Comparison of ENCODE assay signal across 11 cellular contexts in genomic region chr6:447381-448165, GRCh38. TPM values are rescaled to one million over a fixed set of nuclear protein-coding genes. Genes with fewer than 3 reads are reported as not detected.
DNase-seq lines count a peak whose midpoint lies in the region; ATAC-seq, FAIRE-seq and TF ChIP-seq lines count a peak whose summit lies in the region.
"Had no signal": no experiment of that assay in that cellular context is flagged by ENCODE, and none has a peak within 500 bp of the region (broad histone marks: within the 10 kb centered on the region; RNA-seq: fewer than 3 reads in every experiment).

No MANE protein-coding gene starts in this region.

- no peak overlapping the region for H3T11ph ChIP-seq in H9 (ENCODE audit: low read length)

- in situ Hi-C loops in GM12878 (cut with MboI), result no loop called here

- H3K4me3 ChIP-seq in GM12878 (no peak overlapping the region), upper lobe of left lung (no peak overlapping the region)

- TF ChIP-seq EP300 in GM12878 (IDR thresholded peaks at IDR 0.05; ENCODE audit: borderline replicate concordance in 1 of 2, control insufficient read depth in 1 of 2, low read depth in 2 of 2, low read length in 2 of 2) (no peak), upper lobe of left lung (IDR thresholded peaks at IDR 0.05) (no peak)

- CTCF ChIA-PET in activated CD8-positive, alpha-beta T cell treated with anti-CD3 and anti-CD28 coated beads for 36 hours (lab: Charles Lee), result interaction anchor here (1.0 to 3.5 kb wide), 4 partner anchors 13 to 52 kb away, joined by 3 to 25 read pairs (median 4); no protein-coding TSS in a partner anchor
- CTCF ChIA-PET in GM12878 (lab: Yijun Ruan, JAX), result no interaction called here

- H2BK5ac ChIP-seq in H9 (ENCODE audit: insufficient read length, low read length), result no peak overlapping the region

- H2AK5ac ChIP-seq in H9 (ENCODE audit: insufficient read length, low read length), result no peak overlapping the region

- RAD21 ChIA-PET in GM12878 (lab: Charles Lee; ENCODE audit: unreplicated experiment), result no interaction called here

- H4K91ac ChIP-seq in H9 (ENCODE audit: insufficient read length, low read depth, low read length), result no peak overlapping the region

- TF ChIP-seq RAD21 in GM12878 (IDR thresholded peaks at IDR 0.05; ENCODE audit: insufficient read depth, low read depth, low read length), result no peak

- H3K27me3 ChIP-seq in H9 (ENCODE audit: insufficient read depth, low read length), result no peaks in the 10 kb centered on the region
- no peaks in the 10 kb centered on the region for H3K27me3 ChIP-seq in GM12878 (replicated peaks in 1 of 2; ENCODE audit: control insufficient read depth in 2 of 2, insufficient read depth in 2 of 2, low read length in 1 of 2)
- no peaks in the 10 kb centered on the region for H3K27me3 ChIP-seq in upper lobe of left lung

- peaks cover 3 to 22% (median 11%) of the 10 kb centered on the region in 3 experiments; a peak in 6 of 7 replicates for H3K36me3 Mint-ChIP-seq in H9 (ENCODE audit: insufficient read depth in 1 of 3, low read depth in 3 of 3)
- H3K36me3 Mint-ChIP-seq in activated CD8-positive, alpha-beta T cell treated with anti-CD3 and anti-CD28 coated beads for 36 hours (ENCODE audit: low read depth), result peaks cover 4% of the 10 kb centered on the region

- no peaks in the 10 kb centered on the region for H3K4me1 ChIP-seq in H9 (ENCODE audit: insufficient read depth, low read length)
- peaks cover 10% of the 10 kb centered on the region; the same call in 1 of the 2 replicates for H3K4me1 ChIP-seq in GM12878 (ENCODE audit: control insufficient read depth, insufficient read depth, low read length)
- no peaks in the 10 kb centered on the region for H3K4me1 ChIP-seq in upper lobe of left lung

- no TSS peak for BruUV-seq in GM12878 (replicated peaks; lab: Mats Ljungman, UMichigan)

- H2BK120ac ChIP-seq in H9 (ENCODE audit: low read depth, low read length, poor library complexity, severe bottlenecking), result no peak overlapping the region

- H2BK20ac ChIP-seq in H9 (ENCODE audit: low read depth, low read length, poor library complexity, severe bottlenecking), result no peak overlapping the region

- POLR2A ChIA-PET in activated CD8-positive, alpha-beta T cell treated with anti-CD3 and anti-CD28 coated beads for 36 hours (lab: Charles Lee), result interaction anchor here (0.9 to 24.1 kb wide), 15 partner anchors 12 to 258 kb away, joined by 3 to 630 read pairs (median 17); partner anchors contain the start of gene IRF4
- POLR2A ChIA-PET in GM12878 (lab: Charles Lee), result no interaction called here

- H3K4me3 Mint-ChIP-seq in H9, result no peak overlapping the region
- peak overlapping the region; percentile 68 for H3K4me3 Mint-ChIP-seq in activated CD8-positive, alpha-beta T cell treated with anti-CD3 and anti-CD28 coated beads for 36 hours

- H3K18ac ChIP-seq in H9 (ENCODE audit: insufficient read length, low read depth, low read length), result no peak overlapping the region

- H3K4me2 ChIP-seq in H9 (ENCODE audit: insufficient read depth, insufficient read length, low read length), result no peak overlapping the region
- peak overlapping the region; percentile 27; the same call in 1 of the 2 replicates for H3K4me2 ChIP-seq in GM12878 (ENCODE audit: control insufficient read depth, insufficient read depth)

- FAIRE-seq in GM12878 (lab: Jason Lieb, UNC), result no peak
- FAIRE-seq: colon had no signal

- no peaks in the 10 kb centered on the region for H3K79me1 ChIP-seq in H9 (ENCODE audit: insufficient read depth, low read depth, low read length, poor library complexity, severe bottlenecking)

- H2AFZ ChIP-seq in H9 (ENCODE audit: low read length), result no peak overlapping the region
- H2AFZ ChIP-seq in GM12878 (ENCODE audit: control insufficient read depth, low read depth, low read length), result no peak overlapping the region

- H3K9me3 ChIP-seq in H9 (ENCODE audit: control insufficient read depth, low read depth, low read length), result peaks cover 6% of the 10 kb centered on the region
- no peaks in the 10 kb centered on the region; the same call in 2 of the 3 replicates for H3K9me3 ChIP-seq in GM12878 (replicated peaks; ENCODE audit: control insufficient read depth, insufficient read depth, low read length)
- no peaks in the 10 kb centered on the region for H3K9me3 ChIP-seq in upper lobe of left lung

- no peak overlapping the region for H3K56ac ChIP-seq in H9 (ENCODE audit: insufficient read length, low read depth, low read length)

- ATAC-seq in activated CD8-positive, alpha-beta T cell treated with anti-CD3 and anti-CD28 coated beads for 36 hours, result peak; percentile 19
- ATAC-seq in GM12878 (peak; percentile 48), HG02759 (IDR thresholded peaks at IDR 0.05; ENCODE audit: unreplicated experiment) (no peak), upper lobe of left lung (ENCODE audit: low FRiP score in 2 of 2) (no peak)

- TF ChIP-seq POLR2A in GM12878 (IDR thresholded peaks at IDR 0.05; ENCODE audit: low read depth, low read length) (no peak), upper lobe of left lung (IDR thresholded peaks at IDR 0.05) (no peak)

- no peak overlapping the region for H3K27ac Mint-ChIP-seq in H9
- peak overlapping the region; percentile 97 for H3K27ac Mint-ChIP-seq in activated CD8-positive, alpha-beta T cell treated with anti-CD3 and anti-CD28 coated beads for 36 hours

- H3K27me3 Mint-ChIP-seq in H9 (ENCODE audit: low read depth), result no peaks in the 10 kb centered on the region; the same call in 1 of the 2 replicates
- no peaks in the 10 kb centered on the region for H3K27me3 Mint-ChIP-seq in activated CD8-positive, alpha-beta T cell treated with anti-CD3 and anti-CD28 coated beads for 36 hours

- no peaks in the 10 kb centered on the region for H3K23me2 ChIP-seq in H9 (ENCODE audit: insufficient read length, low read depth, low read length, poor library complexity, severe bottlenecking)

- H3K4ac ChIP-seq in H9 (ENCODE audit: low read depth, low read length), result no peak overlapping the region

- H3K36me3 ChIP-seq in GM12878 (ENCODE audit: control insufficient read depth in 2 of 2, insufficient read depth in 2 of 2, low read length in 1 of 2) (no peaks in the 10 kb centered on the region), upper lobe of left lung (no peaks in the 10 kb centered on the region)

- H3K9ac ChIP-seq in H9 (ENCODE audit: extremely low read depth, insufficient read length, low read length), result no peak overlapping the region
- no peak overlapping the region for H3K9ac ChIP-seq in GM12878 (ENCODE audit: control insufficient read depth, insufficient read depth, low read length)

- no CpG with 5 or more reads among the region's 29 CpGs for WGBS in H9 (ENCODE audit: extremely low coverage, insufficient read length, low lambda C conversion rate)
- WGBS in GM12878 (ENCODE audit: insufficient coverage, insufficient replicate concordance, low lambda C conversion rate, missing lambda C conversion rate), result 23% methylated on average over 24 of the region's 29 CpGs
- 80 to 86% methylated on average over 24 to 26 of the region's 29 CpGs for WGBS in upper lobe of left lung, 2 donors

- no peak overlapping the region for H4K8ac ChIP-seq in H9 (replicated peaks; ENCODE audit: insufficient read length, low read depth, low read length)

- H3K27ac ChIP-seq in H9 (ENCODE audit: insufficient read length, low read depth, low read length), result no peak overlapping the region
- H3K27ac ChIP-seq in GM12878 (ENCODE audit: control insufficient read depth, insufficient read depth), result no peak overlapping the region
- H3K27ac ChIP-seq in upper lobe of left lung, result peak overlapping the region in 1 of 4 donors; percentile 30
- H3K27ac ChIP-seq: C4-2B had no signal

- TF ChIP-seq CTCF in H9 (conservative IDR thresholded peaks at IDR 0.05) (no peak), GM12878 (IDR thresholded peaks at IDR 0.05 in 2 of 3, conservative IDR thresholded peaks at IDR 0.05 in 1 of 3; ENCODE audit: control insufficient read depth in 2 of 3, extremely low read depth in 1 of 3, insufficient read depth in 1 of 3, low read depth in 3 of 3, low read length in 3 of 3) (no peak), upper lobe of left lung (IDR thresholded peaks at IDR 0.05) (no peak)
- no peak for TF ChIP-seq CTCF in activated CD8-positive, alpha-beta T cell treated with anti-CD3 and anti-CD28 coated beads for 36 hours (IDR thresholded peaks at IDR 0.05)

- H4K5ac ChIP-seq in H9 (ENCODE audit: insufficient read length, low read depth, low read length), result no peak overlapping the region

- H4K20me1 ChIP-seq in H9 (ENCODE audit: control insufficient read depth, insufficient read depth, insufficient read length) (no peaks in the 10 kb centered on the region), GM12878 (ENCODE audit: control insufficient read depth, insufficient read depth) (no peaks in the 10 kb centered on the region)

- intact Hi-C loops in activated CD8-positive, alpha-beta T cell treated with anti-CD3 and anti-CD28 coated beads for 36 hours (cut with micrococcal nuclease), result loop anchor here (2.0 to 5.0 kb wide), 3 partner anchors 45 to 155 kb away; partner anchors contain the start of gene DUSP22
- intact Hi-C loops in GM12878 (cut with micrococcal nuclease; ENCODE audit: unreplicated experiment), result no loop called here

- DNase-seq in H9, result peak; percentile 17
- peak; percentile 66 for DNase-seq in activated CD8-positive, alpha-beta T cell treated with anti-CD3 and anti-CD28 coated beads for 36 hours
- DNase-seq in GM12878 (ENCODE audit: low read depth, low spot score), result no peak
- DNase-seq in stimulated activated CD4-positive, alpha-beta T cell treated with anti-CD3 and anti-CD28 coated beads, TNF-alpha, amount 100 ng/mL, for 24 hours (ENCODE audit: low read depth in 3 of 3), result peak; percentile 15 to 52 (median 19)
- DNase-seq in NCI-H2107 treated with DMSO at 0.1 percent for 48 hours (lab: John Stamatoyannopoulos, UW; ENCODE audit: unreplicated experiment), result no peak
- no peak for DNase-seq in NCI-H1417 (lab: John Stamatoyannopoulos, UW)
- no peak for DNase-seq in upper lobe of left lung
- DNase-seq: NCI-H2029 had no signal

- H3K9me3 Mint-ChIP-seq in H9, result peaks cover 15 to 23% of the 10 kb centered on the region in 2 experiments
- H3K9me3 Mint-ChIP-seq in activated CD8-positive, alpha-beta T cell treated with anti-CD3 and anti-CD28 coated beads for 36 hours, result peaks cover 4% of the 10 kb centered on the region

- H2BK12ac ChIP-seq in H9 (ENCODE audit: insufficient read length, low read depth, low read length), result no peak overlapping the region

- no peaks in the 10 kb centered on the region for H3K4me1 Mint-ChIP-seq in H9
- H3K4me1 Mint-ChIP-seq in activated CD8-positive, alpha-beta T cell treated with anti-CD3 and anti-CD28 coated beads for 36 hours (ENCODE audit: low read depth), result peaks cover 48% of the 10 kb centered on the region

- H3K23ac ChIP-seq in H9 (ENCODE audit: insufficient read length, low read depth, low read length), result no peak overlapping the region

- SMC1A ChIA-PET in GM12878 (lab: Charles Lee; ENCODE audit: uncharacterized antibody, unreplicated experiment), result no interaction called here

- no peaks in the 10 kb centered on the region for H3K79me2 ChIP-seq in H9 (ENCODE audit: insufficient read depth, low read length)
- no peaks in the 10 kb centered on the region for H3K79me2 ChIP-seq in GM12878 (ENCODE audit: control insufficient read depth, insufficient read depth, low read length)

- H3K14ac ChIP-seq in H9 (ENCODE audit: insufficient read depth, low read length), result no peak overlapping the region

- H2BK15ac ChIP-seq in H9 (ENCODE audit: low read depth, low read length), result no peak overlapping the region

RNA-seq across cellular contexts. Expression of gene IRF4, which starts 56.0 kb away (rescaled TPM):
- total RNA-seq in H9 (2021), result 0.31 and 0.68 TPM in 2 replicates
- total RNA-seq in activated CD8-positive, alpha-beta T cell treated with anti-CD3 and anti-CD28 coated beads for 36 hours, result 100 to 1,000 TPM; 409 to 439 TPM
- total RNA-seq in GM12878 (2013; cell fraction: nucleolus; rRNA removed), result 825 and 857 TPM in 2 replicates
- total RNA-seq in GM12878 (2014; rRNA removed), result 287 and 295 TPM in 2 replicates
- 217 and 228 TPM in 2 replicates for total RNA-seq in GM12878 (2014; rRNA removed; fragmentation: Illumina TruSeq; extraction: Trizol)
- total RNA-seq in GM12878 (2021), result 495 and 498 TPM in 2 replicates
- 299 TPM for polyA plus RNA-seq in GM12878 (2011; ENCODE audit: low read depth)
- 252 and 320 TPM in 2 replicates for polyA plus RNA-seq in GM12878 (2011; rRNA removed)
- 352 and 442 TPM in 2 replicates for polyA plus RNA-seq in GM12878 (2011; cell fraction: cytosol; rRNA removed)
- 848 and 1,001 TPM in 2 replicates for polyA plus RNA-seq in GM12878 (2011; cell fraction: nucleus; rRNA removed)
- polyA plus RNA-seq in GM12878 (2012), result 262 and 367 TPM in 2 replicates
- polyA plus RNA-seq in GM12878 (2014; fragmentation: Illumina TruSeq; extraction: Trizol), result 223 and 228 TPM in 2 replicates
- 10 to 100 TPM; 50.0 to 98.9 TPM for polyA plus RNA-seq in GM12878 (2014; fragmentation: Nextera tagmentation; extraction: Ambion mirVana)
- 187 and 205 TPM in 2 replicates for polyA plus RNA-seq in GM12878 (2014; rRNA removed)
- 100 to 1,000 TPM; 295 to 297 TPM for polyA plus RNA-seq in GM12878 (2016; fragmentation: Nextera tagmentation; extraction: Ambion mirVana)
- polyA minus RNA-seq in GM12878 (2011; rRNA and poly(A)+ RNA removed), result 364 and 403 TPM in 2 replicates
- 196 and 207 TPM in 2 replicates for polyA minus RNA-seq in GM12878 (2011; cell fraction: cytosol; rRNA and poly(A)+ RNA removed)
- polyA minus RNA-seq in GM12878 (2011; cell fraction: nucleus; rRNA and poly(A)+ RNA removed), result 241 and 321 TPM in 2 replicates
- total RNA-seq in upper lobe of left lung, result 10 to 100 TPM in 1 of 6 donors, 1 to 10 TPM in 5; 1.6 to 10.5 (median 5.9) TPM

Comparison
In these comparisons a context has a peak if more than half of its experiments do, and no peak if none do; other contexts are left out.
1. DNase-seq: peak in H9 (single experiment), activated CD8-positive, alpha-beta T cell treated with anti-CD3 and anti-CD28 coated beads for 36 hours (single experiment) and stimulated activated CD4-positive, alpha-beta T cell treated with anti-CD3 and anti-CD28 coated beads, TNF-alpha, amount 100 ng/mL, for 24 hours (3 of 3); none in GM12878 (single experiment), NCI-H2107 treated with DMSO at 0.1 percent for 48 hours (single experiment), NCI-H1417 (0 of 3) and upper lobe of left lung (0 of 2).
2. ATAC-seq: peak in activated CD8-positive, alpha-beta T cell treated with anti-CD3 and anti-CD28 coated beads for 36 hours (single experiment) and GM12878 (single experiment); none in HG02759 (single experiment) and upper lobe of left lung (0 of 2).
3. RNA of gene IRF4, which starts 56.0 kb away (total RNA-seq): 409 to 439 TPM in activated CD8-positive, alpha-beta T cell treated with anti-CD3 and anti-CD28 coated beads for 36 hours and 217 to 857 TPM in GM12878; 1.6 to 10.5 TPM in upper lobe of left lung and 0.31 to 0.68 TPM in H9; every median in the first group is over 10 times any median in the second.